ENCODE assay signal across 1 cellular context in genomic region chr1:200491097-200491496, GRCh38.
A peak's percentile ranks its signal among the peaks of the same experiment; 100 is the strongest.
TF ChIP-seq lines count a peak whose summit lies in the region.

No MANE protein-coding gene starts in this region.

TF ChIP-seq in HEK293, 187 proteins besides CTCF, POLR2A, EP300 and RAD21 (continued from another document and continues in another):
- TF ChIP-seq ZNF280D (tag by site-specific recombination; IDR thresholded peaks at IDR 0.05) (no peak), ZNF433 (tag by site-specific recombination; IDR thresholded peaks at IDR 0.05; ENCODE audit: low read depth) (no peak), ZNF148 (tag by site-specific recombination; IDR thresholded peaks at IDR 0.05; ENCODE audit: borderline replicate concordance) (no peak), ZNF777 (tag by site-specific recombination; IDR thresholded peaks at IDR 0.05; ENCODE audit: borderline replicate concordance) (no peak), ZNF184 (tag by site-specific recombination; IDR thresholded peaks at IDR 0.05) (no peak), ZNF146 (tag by site-specific recombination; IDR thresholded peaks at IDR 0.05) (no peak), ZNF274 (IDR thresholded peaks at IDR 0.05; ENCODE audit: low read length) (no peak), ZNF274 (tag by site-specific recombination; IDR thresholded peaks at IDR 0.05; ENCODE audit: borderline replicate concordance) (no peak), ZNF26 (tag by site-specific recombination; IDR thresholded peaks at IDR 0.05) (no peak), PRDM2 (tag by site-specific recombination; IDR thresholded peaks at IDR 0.05; ENCODE audit: borderline replicate concordance) (no peak), ZNF10 (tag by site-specific recombination; IDR thresholded peaks at IDR 0.05) (peak; percentile 29; the same call in 1 of the 2 replicates), ZNF114 (tag by site-specific recombination; IDR thresholded peaks at IDR 0.05) (no peak), ZNF302 (tag by site-specific recombination; IDR thresholded peaks at IDR 0.05; ENCODE audit: low read depth) (no peak), GFI1B (tag by site-specific recombination; IDR thresholded peaks at IDR 0.05) (no peak), ZNF549 (tag by site-specific recombination; IDR thresholded peaks at IDR 0.05) (no peak), BCL6B (tag by site-specific recombination; IDR thresholded peaks at IDR 0.05) (no peak), ZNF404 (tag by site-specific recombination; IDR thresholded peaks at IDR 0.05) (no peak), ZNF677 (tag by site-specific recombination; IDR thresholded peaks at IDR 0.05) (no peak), ZNF140 (tag by site-specific recombination; IDR thresholded peaks at IDR 0.05) (no peak), MEIS1 (CRISPR knock-in tag; IDR thresholded peaks at IDR 0.05; ENCODE audit: borderline replicate concordance) (no peak), SP2 (tag by site-specific recombination; IDR thresholded peaks at IDR 0.05) (no peak), ZIC2 (tag by site-specific recombination; IDR thresholded peaks at IDR 0.05) (no peak), ZNF510 (tag by site-specific recombination; IDR thresholded peaks at IDR 0.05; ENCODE audit: insufficient replicate concordance) (no peak), SALL2 (tag by site-specific recombination; IDR thresholded peaks at IDR 0.05; ENCODE audit: borderline replicate concordance) (no peak), FEZF1 (tag by site-specific recombination; IDR thresholded peaks at IDR 0.05) (peak; percentile 87), ZNF596 (tag by site-specific recombination; IDR thresholded peaks at IDR 0.05) (0 out of 2 replicates have a peak, but pooled peaks have one; percentile 36), ZNF2 (tag by site-specific recombination; IDR thresholded peaks at IDR 0.05) (no peak; the same call in 1 of the 2 replicates), ZNF292 (tag by site-specific recombination; IDR thresholded peaks at IDR 0.05; ENCODE audit: borderline replicate concordance, low read depth) (no peak), ZNF544 (tag by site-specific recombination; IDR thresholded peaks at IDR 0.05) (no peak), GLIS2 (tag by site-specific recombination; IDR thresholded peaks at IDR 0.05) (no peak), ZNF354C (tag by site-specific recombination; IDR thresholded peaks at IDR 0.05; ENCODE audit: borderline replicate concordance, low read depth) (no peak), ZNF580 (tag by site-specific recombination; IDR thresholded peaks at IDR 0.05) (0 out of 2 replicates have a peak, but pooled peaks have one; percentile 23), ZNF626 (tag by site-specific recombination; IDR thresholded peaks at IDR 0.05) (no peak), ZNF76 (tag by site-specific recombination; IDR thresholded peaks at IDR 0.05; ENCODE audit: borderline replicate concordance, low read depth) (no peak), ZNF658 (tag by site-specific recombination; IDR thresholded peaks at IDR 0.05) (no peak), ZNF792 (tag by site-specific recombination; IDR thresholded peaks at IDR 0.05) (no peak), ZNF23 (tag by site-specific recombination; IDR thresholded peaks at IDR 0.05; ENCODE audit: borderline replicate concordance) (no peak), ZNF529 (tag by site-specific recombination; IDR thresholded peaks at IDR 0.05; ENCODE audit: insufficient replicate concordance) (no peak), ZNF18 (tag by site-specific recombination; IDR thresholded peaks at IDR 0.05) (peak; percentile 85), ZNF335 (tag by site-specific recombination; conservative IDR thresholded peaks at IDR 0.05) (no peak; the same call in 1 of the 2 replicates), ZNF426 (tag by site-specific recombination; IDR thresholded peaks at IDR 0.05) (no peak), ZNF155 (tag by site-specific recombination; IDR thresholded peaks at IDR 0.05) (no peak), ZNF221 (tag by site-specific recombination; IDR thresholded peaks at IDR 0.05; ENCODE audit: borderline replicate concordance) (no peak), ZNF394 (tag by site-specific recombination; IDR thresholded peaks at IDR 0.05; ENCODE audit: borderline replicate concordance) (no peak), SP3 (tag by site-specific recombination; IDR thresholded peaks at IDR 0.05) (no peak), ATF2 (tag by site-specific recombination; IDR thresholded peaks at IDR 0.05; ENCODE audit: low read depth) (0 out of 2 replicates have a peak, but pooled peaks have one; percentile 12), ZNF174 (tag by site-specific recombination; IDR thresholded peaks at IDR 0.05) (no peak), SCRT1 (tag by site-specific recombination; IDR thresholded peaks at IDR 0.05; ENCODE audit: borderline replicate concordance) (no peak), ZNF112 (tag by site-specific recombination; IDR thresholded peaks at IDR 0.05) (no peak), GLI2 (tag by site-specific recombination; IDR thresholded peaks at IDR 0.05; ENCODE audit: borderline replicate concordance, low read depth) (0 out of 2 replicates have a peak, but pooled peaks have one; percentile 38), MYNN (tag by site-specific recombination; IDR thresholded peaks at IDR 0.05; ENCODE audit: borderline replicate concordance) (peak; percentile 84)
